ENCODE assay signal across 1 cellular context in genomic region chr13:42478531-42479156, GRCh38.
TF ChIP-seq lines count a peak whose summit lies in the region.

No MANE protein-coding gene starts in this region.

TF ChIP-seq in HepG2, 621 proteins besides CTCF, POLR2A, EP300 and RAD21 (continued from another document):
- TF ChIP-seq, protein P1, sequence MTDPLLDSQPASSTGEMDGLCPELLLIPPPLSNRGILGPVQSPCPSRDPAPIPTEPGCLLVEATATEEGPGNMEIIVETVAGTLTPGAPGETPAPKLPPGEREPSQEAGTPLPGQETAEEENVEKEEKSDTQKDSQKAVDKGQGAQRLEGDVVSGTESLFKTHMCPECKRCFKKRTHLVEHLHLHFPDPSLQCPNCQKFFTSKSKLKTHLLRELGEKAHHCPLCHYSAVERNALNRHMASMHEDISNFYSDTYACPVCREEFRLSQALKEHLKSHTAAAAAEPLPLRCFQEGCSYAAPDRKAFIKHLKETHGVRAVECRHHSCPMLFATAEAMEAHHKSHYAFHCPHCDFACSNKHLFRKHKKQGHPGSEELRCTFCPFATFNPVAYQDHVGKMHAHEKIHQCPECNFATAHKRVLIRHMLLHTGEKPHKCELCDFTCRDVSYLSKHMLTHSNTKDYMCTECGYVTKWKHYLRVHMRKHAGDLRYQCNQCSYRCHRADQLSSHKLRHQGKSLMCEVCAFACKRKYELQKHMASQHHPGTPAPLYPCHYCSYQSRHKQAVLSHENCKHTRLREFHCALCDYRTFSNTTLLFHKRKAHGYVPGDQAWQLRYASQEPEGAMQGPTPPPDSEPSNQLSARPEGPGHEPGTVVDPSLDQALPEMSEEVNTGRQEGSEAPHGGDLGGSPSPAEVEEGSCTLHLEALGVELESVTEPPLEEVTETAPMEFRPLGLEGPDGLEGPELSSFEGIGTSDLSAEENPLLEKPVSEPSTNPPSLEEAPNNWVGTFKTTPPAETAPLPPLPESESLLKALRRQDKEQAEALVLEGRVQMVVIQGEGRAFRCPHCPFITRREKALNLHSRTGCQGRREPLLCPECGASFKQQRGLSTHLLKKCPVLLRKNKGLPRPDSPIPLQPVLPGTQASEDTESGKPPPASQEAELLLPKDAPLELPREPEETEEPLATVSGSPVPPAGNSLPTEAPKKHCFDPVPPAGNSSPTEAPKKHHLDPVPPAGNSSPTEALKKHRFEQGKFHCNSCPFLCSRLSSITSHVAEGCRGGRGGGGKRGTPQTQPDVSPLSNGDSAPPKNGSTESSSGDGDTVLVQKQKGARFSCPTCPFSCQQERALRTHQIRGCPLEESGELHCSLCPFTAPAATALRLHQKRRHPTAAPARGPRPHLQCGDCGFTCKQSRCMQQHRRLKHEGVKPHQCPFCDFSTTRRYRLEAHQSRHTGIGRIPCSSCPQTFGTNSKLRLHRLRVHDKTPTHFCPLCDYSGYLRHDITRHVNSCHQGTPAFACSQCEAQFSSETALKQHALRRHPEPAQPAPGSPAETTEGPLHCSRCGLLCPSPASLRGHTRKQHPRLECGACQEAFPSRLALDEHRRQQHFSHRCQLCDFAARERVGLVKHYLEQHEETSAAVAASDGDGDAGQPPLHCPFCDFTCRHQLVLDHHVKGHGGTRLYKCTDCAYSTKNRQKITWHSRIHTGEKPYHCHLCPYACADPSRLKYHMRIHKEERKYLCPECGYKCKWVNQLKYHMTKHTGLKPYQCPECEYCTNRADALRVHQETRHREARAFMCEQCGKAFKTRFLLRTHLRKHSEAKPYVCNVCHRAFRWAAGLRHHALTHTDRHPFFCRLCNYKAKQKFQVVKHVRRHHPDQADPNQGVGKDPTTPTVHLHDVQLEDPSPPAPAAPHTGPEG (CRISPR knock-in tag; IDR thresholded peaks at IDR 0.05), result no peak
- TF ChIP-seq, protein P2, sequence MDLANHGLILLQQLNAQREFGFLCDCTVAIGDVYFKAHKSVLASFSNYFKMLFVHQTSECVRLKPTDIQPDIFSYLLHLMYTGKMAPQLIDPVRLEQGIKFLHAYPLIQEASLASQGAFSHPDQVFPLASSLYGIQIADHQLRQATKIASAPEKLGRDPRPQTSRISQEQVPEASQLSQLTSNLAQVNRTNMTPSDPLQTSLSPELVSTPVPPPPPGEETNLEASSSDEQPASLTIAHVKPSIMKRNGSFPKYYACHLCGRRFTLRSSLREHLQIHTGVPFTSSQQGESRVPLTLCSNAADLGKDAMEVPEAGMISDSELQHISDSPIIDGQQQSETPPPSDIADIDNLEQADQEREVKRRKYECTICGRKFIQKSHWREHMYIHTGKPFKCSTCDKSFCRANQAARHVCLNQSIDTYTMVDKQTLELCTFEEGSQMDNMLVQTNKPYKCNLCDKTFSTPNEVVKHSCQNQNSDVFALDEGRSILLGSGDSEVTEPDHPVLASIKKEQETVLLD (CRISPR knock-in tag; IDR thresholded peaks at IDR 0.05; ENCODE audit: low read depth), result no peak
- no peak for TF ChIP-seq NFRKB (IDR thresholded peaks at IDR 0.05)
- no peak for TF ChIP-seq ZSCAN20 (CRISPR knock-in tag; IDR thresholded peaks at IDR 0.05; ENCODE audit: borderline replicate concordance)
- no peak for TF ChIP-seq NFIB (CRISPR knock-in tag; IDR thresholded peaks at IDR 0.05; ENCODE audit: borderline replicate concordance)
- TF ChIP-seq CHCHD3 (CRISPR knock-in tag; IDR thresholded peaks at IDR 0.05), result no peak
- TF ChIP-seq, protein P3, sequence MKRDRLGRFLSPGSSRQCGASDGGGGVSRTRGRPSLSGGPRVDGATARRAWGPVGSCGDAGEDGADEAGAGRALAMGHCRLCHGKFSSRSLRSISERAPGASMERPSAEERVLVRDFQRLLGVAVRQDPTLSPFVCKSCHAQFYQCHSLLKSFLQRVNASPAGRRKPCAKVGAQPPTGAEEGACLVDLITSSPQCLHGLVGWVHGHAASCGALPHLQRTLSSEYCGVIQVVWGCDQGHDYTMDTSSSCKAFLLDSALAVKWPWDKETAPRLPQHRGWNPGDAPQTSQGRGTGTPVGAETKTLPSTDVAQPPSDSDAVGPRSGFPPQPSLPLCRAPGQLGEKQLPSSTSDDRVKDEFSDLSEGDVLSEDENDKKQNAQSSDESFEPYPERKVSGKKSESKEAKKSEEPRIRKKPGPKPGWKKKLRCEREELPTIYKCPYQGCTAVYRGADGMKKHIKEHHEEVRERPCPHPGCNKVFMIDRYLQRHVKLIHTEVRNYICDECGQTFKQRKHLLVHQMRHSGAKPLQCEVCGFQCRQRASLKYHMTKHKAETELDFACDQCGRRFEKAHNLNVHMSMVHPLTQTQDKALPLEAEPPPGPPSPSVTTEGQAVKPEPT (CRISPR knock-in tag; IDR thresholded peaks at IDR 0.05; ENCODE audit: low read depth), result no peak
- no peak for TF ChIP-seq ZNF616 (CRISPR knock-in tag; IDR thresholded peaks at IDR 0.05; ENCODE audit: low read depth)
- no peak for TF ChIP-seq STAT5B (CRISPR knock-in tag; IDR thresholded peaks at IDR 0.05)
